22 cellular contexts compared by ENCODE assay signal in the genomic region with DNA sequence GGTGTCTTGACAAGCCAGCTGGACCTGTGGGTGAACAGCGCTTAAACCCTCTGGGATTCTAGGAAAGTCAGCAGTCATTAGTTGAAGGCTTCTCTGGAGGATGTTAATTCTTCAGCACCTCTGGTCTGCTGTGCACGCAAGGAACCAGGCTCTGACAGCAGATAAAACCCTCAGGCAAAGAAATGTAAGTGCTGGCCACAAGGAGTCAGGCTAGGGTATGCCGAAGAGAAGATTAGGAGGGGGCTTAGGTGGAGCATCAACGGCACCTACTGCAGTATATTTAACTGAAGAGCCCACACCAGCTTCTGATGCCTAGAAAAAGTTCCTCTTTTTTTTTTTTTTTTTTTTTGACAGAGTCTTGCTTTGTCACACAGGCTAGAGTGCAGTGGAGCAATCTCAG.
A peak's percentile ranks its signal among the peaks of the same experiment; 100 is the strongest.
DNase-seq lines count a peak whose midpoint lies in the region; ATAC-seq, FAIRE-seq and TF ChIP-seq lines count a peak whose summit lies in the region.
"Had no signal": no experiment of that assay in that cellular context is flagged by ENCODE, and none has a peak within 500 bp of the region (broad histone marks: within the 10 kb centered on the region; RNA-seq: fewer than 3 reads in every experiment).

No MANE protein-coding gene starts in this region.

- no peak overlapping the region for H3K27ac ChIP-seq in testis
- H3K27ac ChIP-seq: ascending aorta, prostate gland, thyroid gland had no signal

- no peak overlapping the region for H3K27ac Mint-ChIP-seq in neural crest cell (ENCODE audit: unreplicated experiment)
- H3K27ac Mint-ChIP-seq: activated CD4-positive, alpha-beta T cell treated with anti-CD3 and anti-CD28 coated beads for 36 hours; activated naive CD4-positive, alpha-beta T cell treated with anti-CD3 and anti-CD28 coated beads, Interleukin-2, amount 50 U/mL, for 24 hours; CD4-positive, CD25-positive, alpha-beta regulatory T cell had no signal

- H3K36me3 ChIP-seq in bronchial epithelial cell (ENCODE audit: control insufficient read depth, insufficient read depth, low read length), result no peaks in the 10 kb centered on the region
- no peaks in the 10 kb centered on the region for H3K36me3 ChIP-seq in testis (ENCODE audit: low read depth, missing control alignments)
- H3K36me3 ChIP-seq: ascending aorta, HAP-1, prostate gland, thyroid gland had no signal

- H3K27me3 Mint-ChIP-seq in neural crest cell (ENCODE audit: low read depth), result peaks cover 5% of the 10 kb centered on the region
- H3K27me3 Mint-ChIP-seq: activated CD4-positive, alpha-beta T cell treated with anti-CD3 and anti-CD28 coated beads for 36 hours; activated naive CD4-positive, alpha-beta T cell treated with anti-CD3 and anti-CD28 coated beads, Interleukin-2, amount 50 U/mL, for 24 hours; CD4-positive, CD25-positive, alpha-beta regulatory T cell had no signal

- TF ChIP-seq CTCF in bronchial epithelial cell (IDR thresholded peaks at IDR 0.05; ENCODE audit: insufficient read depth, low read length, severe bottlenecking) (peak; percentile 20), neural crest cell (conservative IDR thresholded peaks at IDR 0.05) (peak; percentile 38), testis (IDR thresholded peaks at IDR 0.05) (no peak)

- TF ChIP-seq POLR2A in testis (IDR thresholded peaks at IDR 0.05), result no peak

- H3K4me1 ChIP-seq in testis, result no peaks in the 10 kb centered on the region
- H3K4me1 ChIP-seq: ascending aorta, HAP-1, prostate gland, thyroid gland had no signal

- no peak overlapping the region for H3K4me3 ChIP-seq in bronchial epithelial cell (ENCODE audit: low read depth, low read length)
- H3K4me3 ChIP-seq in testis, result no peak overlapping the region
- H3K4me3 ChIP-seq: ascending aorta, HAP-1, prostate gland, thyroid gland had no signal

- H3K9me3 ChIP-seq in testis, result no peaks in the 10 kb centered on the region
- H3K9me3 ChIP-seq: ascending aorta, HAP-1, prostate gland, thyroid gland had no signal

- H3K9me3 Mint-ChIP-seq in neural crest cell, result no peaks in the 10 kb centered on the region
- H3K9me3 Mint-ChIP-seq: activated naive CD4-positive, alpha-beta T cell treated with anti-CD3 and anti-CD28 coated beads, Interleukin-2, amount 50 U/mL, for 24 hours had no signal

- H3K27me3 ChIP-seq in bronchial epithelial cell (ENCODE audit: control insufficient read depth, insufficient read depth, low read length) (no peaks in the 10 kb centered on the region), testis (no peaks in the 10 kb centered on the region)
- H3K27me3 ChIP-seq: ascending aorta, thyroid gland had no signal

- 68 to 81% methylated on average over 4 of the region's 4 CpGs for WGBS in testis, 2 donors

- no peaks in the 10 kb centered on the region for H3K36me3 Mint-ChIP-seq in neural crest cell (ENCODE audit: low read depth)
- H3K36me3 Mint-ChIP-seq: activated naive CD4-positive, alpha-beta T cell treated with anti-CD3 and anti-CD28 coated beads, Interleukin-2, amount 50 U/mL, for 24 hours; CD4-positive, CD25-positive, alpha-beta regulatory T cell had no signal

- peak; percentile 7 for FAIRE-seq in bronchial epithelial cell (lab: Jason Lieb, UNC)
- FAIRE-seq: frontal cortex, GM12892 had no signal

- no peak for ATAC-seq in HG03108 (IDR thresholded peaks at IDR 0.05; ENCODE audit: unreplicated experiment)
- ATAC-seq: activated CD4-positive, alpha-beta T cell treated with anti-CD3 and anti-CD28 coated beads for 36 hours; left colon had no signal

- peak; percentile 22 for DNase-seq in NCI-H748 (lab: John Stamatoyannopoulos, UW; ENCODE audit: unreplicated experiment)
- no peak for DNase-seq in NCI-H748 treated with DMSO at 0.1 percent for 48 hours (lab: John Stamatoyannopoulos, UW)
- DNase-seq in NCI-H82 (lab: John Stamatoyannopoulos, UW), result peak; percentile 67
- no peak for DNase-seq in bronchial epithelial cell (ENCODE audit: low read depth)
- DNase-seq in neural crest cell (ENCODE audit: low read depth, low spot score), result no peak
- no peak for DNase-seq in testis
- no peak for DNase-seq in NCI-H510A treated with DMSO at 0.1 percent for 48 hours (lab: John Stamatoyannopoulos, UW)
- DNase-seq: activated CD4-positive, alpha-beta T cell treated with anti-CD3 and anti-CD28 coated beads for 36 hours; CD4-positive, CD25-positive, alpha-beta regulatory T cell; DMS79 treated with DMSO at 0.1 percent for 48 hours; left colon; NCI-H345; stimulated activated CD4-positive, alpha-beta T cell treated with anti-CD3 and anti-CD28 coated beads, Interleukin-2, amount 100 ng/mL, for 24 hours; stimulated activated naive CD4-positive, alpha-beta T cell; thyroid gland had no signal

- no peaks in the 10 kb centered on the region for H3K4me1 Mint-ChIP-seq in neural crest cell
- H3K4me1 Mint-ChIP-seq: activated CD4-positive, alpha-beta T cell treated with anti-CD3 and anti-CD28 coated beads for 36 hours; activated naive CD4-positive, alpha-beta T cell treated with anti-CD3 and anti-CD28 coated beads, Interleukin-2, amount 50 U/mL, for 24 hours; CD4-positive, CD25-positive, alpha-beta regulatory T cell had no signal

- intact Hi-C loops in testis (cut with DNase I; ENCODE audit: low total_unique reads), result no loop called here

- no peak overlapping the region for H3K4me3 Mint-ChIP-seq in neural crest cell
- H3K4me3 Mint-ChIP-seq: activated CD4-positive, alpha-beta T cell treated with anti-CD3 and anti-CD28 coated beads for 36 hours; activated naive CD4-positive, alpha-beta T cell treated with anti-CD3 and anti-CD28 coated beads, Interleukin-2, amount 50 U/mL, for 24 hours; CD4-positive, CD25-positive, alpha-beta regulatory T cell had no signal

Comparison
In these comparisons a context has a peak if more than half of its experiments do, and no peak if none do; other contexts are left out.
1. DNase-seq: peak in NCI-H748 (single experiment) and NCI-H82 (single experiment); none in NCI-H748 treated with DMSO at 0.1 percent for 48 hours (single experiment), bronchial epithelial cell (single experiment), neural crest cell (single experiment), testis (single experiment) and NCI-H510A treated with DMSO at 0.1 percent for 48 hours (single experiment).
2. CTCF ChIP-seq: peak in bronchial epithelial cell (single experiment) and neural crest cell (single experiment); none in testis (0 of 3).